In the genomic region with DNA sequence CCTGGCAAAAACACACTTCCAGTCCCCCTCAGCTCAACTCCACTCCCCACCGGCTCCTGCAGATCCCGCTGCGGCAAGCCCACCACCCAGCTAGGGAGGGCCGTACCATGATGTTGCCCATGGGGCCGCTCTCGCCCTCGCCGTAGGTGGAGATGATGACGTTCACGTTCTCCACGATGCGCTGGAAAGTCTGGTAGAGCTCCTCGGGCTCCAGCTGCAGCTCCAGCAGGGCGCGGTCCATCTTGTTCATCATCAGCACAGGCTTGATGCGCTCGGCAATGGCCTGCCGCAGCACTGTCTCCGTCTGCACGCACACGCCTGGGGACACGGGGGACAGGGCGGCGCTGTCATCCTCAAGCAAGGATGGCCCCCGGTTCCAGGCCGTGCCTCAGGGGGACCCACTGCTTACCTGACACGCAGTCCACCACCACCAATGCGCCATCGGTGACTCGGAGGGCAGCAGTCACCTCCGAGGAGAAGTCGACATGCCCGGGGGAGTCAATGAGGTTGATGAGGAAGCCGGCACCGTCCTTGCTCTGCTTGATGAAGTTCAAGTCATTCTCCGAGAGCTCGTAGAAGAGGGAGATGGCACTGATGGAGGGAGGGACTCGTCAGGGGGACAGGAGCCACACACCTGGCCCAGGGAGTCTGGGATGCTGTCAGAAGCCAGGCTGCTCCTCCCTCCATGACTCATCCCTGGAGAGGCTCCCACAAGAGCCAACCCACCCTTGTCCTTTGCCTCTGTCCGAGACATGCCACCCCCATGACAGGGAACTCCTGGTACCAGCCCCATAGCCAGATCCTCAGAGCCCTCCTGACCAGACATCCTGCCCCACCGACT, we compare ENCODE assay signal across 1 cellular context.
TF ChIP-seq lines count a peak whose summit lies in the region.

No MANE protein-coding gene starts in this region.

TF ChIP-seq in K562, 482 proteins besides CTCF, POLR2A, EP300 and RAD21:
- TF ChIP-seq ELF2 (CRISPR knock-in tag; IDR thresholded peaks at IDR 0.05) (no peak), NEUROD1 (IDR thresholded peaks at IDR 0.05; ENCODE audit: borderline replicate concordance, low read depth, low read length, partially characterized antibody) (no peak), ZNF57 (CRISPR knock-in tag; IDR thresholded peaks at IDR 0.05) (no peak), NR3C1 (CRISPR knock-in tag; IDR thresholded peaks at IDR 0.05) (0 out of 2 replicates have a peak, but pooled peaks have one; percentile 53), ZFP36 (IDR thresholded peaks at IDR 0.05; ENCODE audit: low read depth, low read length, partially characterized antibody) (no peak), RBFOX2 (IDR thresholded peaks at IDR 0.05; ENCODE audit: low read depth, low read length) (peak; percentile 89), MCM7 (IDR thresholded peaks at IDR 0.05) (no peak), SNRNP70 (optimal IDR thresholded peaks at IDR 0.05; ENCODE audit: low read depth, low read length) (peak; percentile 16), ETV5 (CRISPR knock-in tag; IDR thresholded peaks at IDR 0.05; ENCODE audit: low read depth) (no peak), FOXJ2 (tag; IDR thresholded peaks at IDR 0.05) (no peak), FOXP4 (CRISPR knock-in tag; IDR thresholded peaks at IDR 0.05; ENCODE audit: borderline replicate concordance) (peak; percentile 16; the same call in 1 of the 2 replicates), RBM22 (IDR thresholded peaks at IDR 0.05; ENCODE audit: low read depth, low read length, poor library complexity, severe bottlenecking) (peak; percentile 72), IRF2 (CRISPR knock-in tag; IDR thresholded peaks at IDR 0.05) (0 out of 2 replicates have a peak, but pooled peaks have one; percentile 21), JUN (IDR thresholded peaks at IDR 0.05; ENCODE audit: borderline replicate concordance, low read depth, low read length) (no peak), JUN (CRISPR knock-in tag; IDR thresholded peaks at IDR 0.05; ENCODE audit: borderline replicate concordance) (peak; percentile 42; the same call in 1 of the 2 replicates), PML (IDR thresholded peaks at IDR 0.05; ENCODE audit: low read length) (peak; percentile 12; the same call in 1 of the 2 replicates), SRSF1 (IDR thresholded peaks at IDR 0.05; ENCODE audit: low read depth, low read length) (peak; percentile 31; the same call in 1 of the 2 replicates), KAT7 (CRISPR knock-in tag; IDR thresholded peaks at IDR 0.05; ENCODE audit: borderline replicate concordance) (peak; percentile 82; the same call in 1 of the 2 replicates), ZNF324 (CRISPR knock-in tag; IDR thresholded peaks at IDR 0.05) (no peak), ZNF140 (CRISPR knock-in tag; IDR thresholded peaks at IDR 0.05) (no peak), ZNF124 (CRISPR knock-in tag; IDR thresholded peaks at IDR 0.05) (0 out of 2 replicates have a peak, but pooled peaks have one; percentile 57), GTF2A2 (tag; IDR thresholded peaks at IDR 0.05) (no peak), KDM4B (IDR thresholded peaks at IDR 0.05; ENCODE audit: borderline replicate concordance in 2 of 2, low read depth in 1 of 2) (no peak), ELK1 (CRISPR knock-in tag; IDR thresholded peaks at IDR 0.05) (peak; percentile 61; the same call in 1 of the 2 replicates), ZBTB1 (CRISPR knock-in tag; IDR thresholded peaks at IDR 0.05; ENCODE audit: borderline replicate concordance, low read depth) (0 out of 2 replicates have a peak, but pooled peaks have one; percentile 26), ZNF217 (CRISPR knock-in tag; IDR thresholded peaks at IDR 0.05) (no peak), GABPB1 (CRISPR knock-in tag; IDR thresholded peaks at IDR 0.05) (peak; percentile 37; the same call in 1 of the 2 replicates), POLR2AphosphoS5 (IDR thresholded peaks at IDR 0.05; ENCODE audit: control insufficient read depth, insufficient read depth, low read depth, low read length) (0 out of 2 replicates have a peak, but pooled peaks have one; percentile 14), SUPT5H (IDR thresholded peaks at IDR 0.05) (peak; percentile 43), FOXA3 (CRISPR knock-in tag; conservative IDR thresholded peaks at IDR 0.05 in 1 of 2, IDR thresholded peaks at IDR 0.05 in 1 of 2) (0 out of 4 replicates have a peak, but pooled peaks of 1 of the 2 experiments have one; percentile 8), RBM39 (optimal IDR thresholded peaks at IDR 0.05; ENCODE audit: low read depth, low read length) (peak; percentile 89), MEF2D (tag; conservative IDR thresholded peaks at IDR 0.05; ENCODE audit: low read depth) (no peak), TCF7L2 (IDR thresholded peaks at IDR 0.05; ENCODE audit: low read depth, low read length) (no peak), PRPF4 (IDR thresholded peaks at IDR 0.05; ENCODE audit: insufficient read depth, low read depth, low read length, poor library complexity, severe bottlenecking) (peak; percentile 53), ZC3H4 (CRISPR knock-in tag; IDR thresholded peaks at IDR 0.05; ENCODE audit: borderline replicate concordance) (0 out of 2 replicates have a peak, but pooled peaks have one; percentile 21), MECOM (CRISPR knock-in tag; IDR thresholded peaks at IDR 0.05) (no peak), POLR2G (IDR thresholded peaks at IDR 0.05; ENCODE audit: low read depth, low read length) (peak; percentile 79)
- TF ChIP-seq, protein P1, sequence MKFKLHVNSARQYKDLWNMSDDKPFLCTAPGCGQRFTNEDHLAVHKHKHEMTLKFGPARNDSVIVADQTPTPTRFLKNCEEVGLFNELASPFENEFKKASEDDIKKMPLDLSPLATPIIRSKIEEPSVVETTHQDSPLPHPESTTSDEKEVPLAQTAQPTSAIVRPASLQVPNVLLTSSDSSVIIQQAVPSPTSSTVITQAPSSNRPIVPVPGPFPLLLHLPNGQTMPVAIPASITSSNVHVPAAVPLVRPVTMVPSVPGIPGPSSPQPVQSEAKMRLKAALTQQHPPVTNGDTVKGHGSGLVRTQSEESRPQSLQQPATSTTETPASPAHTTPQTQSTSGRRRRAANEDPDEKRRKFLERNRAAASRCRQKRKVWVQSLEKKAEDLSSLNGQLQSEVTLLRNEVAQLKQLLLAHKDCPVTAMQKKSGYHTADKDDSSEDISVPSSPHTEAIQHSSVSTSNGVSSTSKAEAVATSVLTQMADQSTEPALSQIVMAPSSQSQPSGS (CRISPR knock-in tag; IDR thresholded peaks at IDR 0.05), result peak; percentile 52; the same call in 1 of the 2 replicates
- TF ChIP-seq, protein P2, sequence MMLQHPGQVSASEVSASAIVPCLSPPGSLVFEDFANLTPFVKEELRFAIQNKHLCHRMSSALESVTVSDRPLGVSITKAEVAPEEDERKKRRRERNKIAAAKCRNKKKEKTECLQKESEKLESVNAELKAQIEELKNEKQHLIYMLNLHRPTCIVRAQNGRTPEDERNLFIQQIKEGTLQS (IDR thresholded peaks at IDR 0.05), result peak; percentile 15; the same call in 1 of the 2 replicates
- TF ChIP-seq, protein P2 (CRISPR knock-in tag; conservative IDR thresholded peaks at IDR 0.05), result no peak
- TF ChIP-seq, protein P3, sequence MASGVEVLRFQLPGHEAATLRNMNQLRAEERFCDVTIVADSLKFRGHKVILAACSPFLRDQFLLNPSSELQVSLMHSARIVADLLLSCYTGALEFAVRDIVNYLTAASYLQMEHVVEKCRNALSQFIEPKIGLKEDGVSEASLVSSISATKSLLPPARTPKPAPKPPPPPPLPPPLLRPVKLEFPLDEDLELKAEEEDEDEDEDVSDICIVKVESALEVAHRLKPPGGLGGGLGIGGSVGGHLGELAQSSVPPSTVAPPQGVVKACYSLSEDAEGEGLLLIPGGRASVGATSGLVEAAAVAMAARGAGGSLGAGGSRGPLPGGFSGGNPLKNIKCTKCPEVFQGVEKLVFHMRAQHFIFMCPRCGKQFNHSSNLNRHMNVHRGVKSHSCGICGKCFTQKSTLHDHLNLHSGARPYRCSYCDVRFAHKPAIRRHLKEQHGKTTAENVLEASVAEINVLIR (CRISPR knock-in tag; IDR thresholded peaks at IDR 0.05), result no peak
